Comparison of ENCODE assay signal across 8 cellular contexts in genomic region chr4:105191621-105192210, GRCh38. TPM values are rescaled to one million over a fixed set of nuclear protein-coding genes. Genes with fewer than 3 reads are reported as not detected.
DNase-seq lines count a peak whose midpoint lies in the region; ATAC-seq and TF ChIP-seq lines count a peak whose summit lies in the region.

No MANE protein-coding gene starts in this region.

- H3K27ac ChIP-seq in neural cell (ENCODE audit: low read length), result peak overlapping the region; percentile 6

- peak overlapping the region; percentile 92 for H3K27ac Mint-ChIP-seq in activated naive CD8-positive, alpha-beta T cell

- no peak for TF ChIP-seq CTCF in neural cell (IDR thresholded peaks at IDR 0.05; ENCODE audit: poor library complexity, severe bottlenecking)

- no peak overlapping the region for H3K9ac ChIP-seq in neural cell (ENCODE audit: low read length)

- no peaks in the 10 kb centered on the region for H4K20me1 ChIP-seq in neural cell (ENCODE audit: insufficient read depth)

- no peaks in the 10 kb centered on the region for H3K9me3 Mint-ChIP-seq in activated naive CD8-positive, alpha-beta T cell (ENCODE audit: low read depth)

- H3K27me3 Mint-ChIP-seq in activated naive CD8-positive, alpha-beta T cell, result no peaks in the 10 kb centered on the region

- H3K9me2 ChIP-seq in neural cell (ENCODE audit: insufficient read depth, low read length), result no peaks in the 10 kb centered on the region

- H3K79me2 ChIP-seq in neural cell (replicated peaks; ENCODE audit: insufficient read depth, low read length), result peaks cover 52% of the 10 kb centered on the region

- H3K36me3 ChIP-seq in neural cell (ENCODE audit: insufficient read depth, low read length), result peaks cover 10% of the 10 kb centered on the region

- no peaks in the 10 kb centered on the region for H3K27me3 ChIP-seq in neural cell (ENCODE audit: insufficient read depth, low read depth, low read length)

- H3K4me3 ChIP-seq in neural cell (ENCODE audit: low read length), result no peak overlapping the region

- H3K36me3 Mint-ChIP-seq in activated naive CD8-positive, alpha-beta T cell, result peaks cover 28% of the 10 kb centered on the region

- peaks cover 87% of the 10 kb centered on the region for H3K4me1 Mint-ChIP-seq in activated naive CD8-positive, alpha-beta T cell (ENCODE audit: low read depth)

- TF ChIP-seq RAD21 in neural cell (conservative IDR thresholded peaks at IDR 0.05), result no peak

- H3K4me3 Mint-ChIP-seq in activated naive CD8-positive, alpha-beta T cell, result peak overlapping the region; percentile 67

- H3K4me2 ChIP-seq in neural cell (ENCODE audit: low read length), result no peak overlapping the region

- H2AFZ ChIP-seq in neural cell (ENCODE audit: low read depth, low read length), result no peak overlapping the region

- DNase-seq in CD1c-positive myeloid dendritic cell (ENCODE audit: extremely low spot score) (peak; percentile 77), NCI-H446 (lab: John Stamatoyannopoulos, UW) (no peak), NCI-H526 (lab: John Stamatoyannopoulos, UW) (no peak), DMS153 treated with DMSO at 0.1 percent for 48 hours (lab: John Stamatoyannopoulos, UW; ENCODE audit: unreplicated experiment) (no peak)

- H3K9me3 ChIP-seq in neural cell (ENCODE audit: low read length), result no peaks in the 10 kb centered on the region

- no peaks in the 10 kb centered on the region for H3F3A ChIP-seq in neural cell (ENCODE audit: insufficient read depth, low read length, poor library complexity, severe bottlenecking)

- peak; percentile 38 for ATAC-seq in GM19035 (IDR thresholded peaks at IDR 0.05; ENCODE audit: unreplicated experiment)
- ATAC-seq in HG03196 (IDR thresholded peaks at IDR 0.05; ENCODE audit: unreplicated experiment), result peak; percentile 47

- TF ChIP-seq EP300 in neural cell (conservative IDR thresholded peaks at IDR 0.05; ENCODE audit: poor library complexity, severe bottlenecking), result no peak

TF ChIP-seq in neural cell, 6 proteins besides CTCF, POLR2A, EP300 and RAD21:
- TF ChIP-seq SMC3 (conservative IDR thresholded peaks at IDR 0.05; ENCODE audit: poor library complexity) (no peak), POLR2AphosphoS5 (IDR thresholded peaks at IDR 0.05) (no peak), TAF1 (IDR thresholded peaks at IDR 0.05; ENCODE audit: low read depth) (no peak), REST (IDR thresholded peaks at IDR 0.05; ENCODE audit: borderline replicate concordance) (no peak), MXI1 (conservative IDR thresholded peaks at IDR 0.05; ENCODE audit: poor library complexity, severe bottlenecking) (no peak), EZH2 (IDR thresholded peaks at IDR 0.05; ENCODE audit: borderline replicate concordance, insufficient read depth, low read length, poor library complexity, severe bottlenecking) (no peak)
TF ChIP-seq in neural cell: peak in this region for 0.

RNA-seq across cellular contexts. Expression of gene TET2, which starts 45.0 kb away (rescaled TPM):
- polyA plus RNA-seq in neural cell, result 27.1 TPM in 2 replicates
- 132 and 160 TPM in 2 replicates for polyA minus RNA-seq in neural cell
